In the genomic region with DNA sequence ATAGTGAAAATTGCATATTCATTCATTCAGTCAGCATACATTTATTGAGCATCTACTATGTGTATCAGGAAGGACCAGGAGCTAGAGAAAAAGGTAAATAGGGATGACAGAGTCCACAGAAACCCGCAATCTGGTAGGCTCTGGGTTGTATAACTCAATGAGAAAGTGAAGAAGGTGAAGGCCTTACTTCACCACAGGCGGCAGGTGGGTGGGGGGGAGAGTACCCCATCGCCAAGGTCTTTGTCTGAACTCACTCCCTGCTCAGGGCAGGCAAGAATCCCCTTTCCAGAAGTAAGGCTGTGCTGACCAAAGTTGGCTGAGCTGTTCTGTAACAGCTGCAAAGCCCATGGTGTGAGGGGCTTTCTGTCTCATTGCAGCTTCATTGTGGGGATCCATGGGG, we compare ENCODE assay signal across 23 cellular contexts.
"Had no signal": no experiment of that assay in that cellular context is flagged by ENCODE, and none has a peak within 500 bp of the region (broad histone marks: within the 10 kb centered on the region; RNA-seq: fewer than 3 reads in every experiment).

No MANE protein-coding gene starts in this region.

- H3K4me1 Mint-ChIP-seq: naive B cell; stimulated activated effector memory CD8-positive, alpha-beta T cell treated with anti-CD3 and anti-CD28 coated beads, Interleukin-12 subunit alpha, Interleukin-12 subunit beta, amount 100 ng/mL, for 72 hours had no signal

- H3K9me3 ChIP-seq: colonic mucosa, gastrocnemius medialis, psoas muscle, right lobe of liver, suprapubic skin, thyroid gland, upper lobe of left lung, uterus had no signal

- H3K4me3 Mint-ChIP-seq: immature natural killer cell; nephron; stimulated activated effector memory CD8-positive, alpha-beta T cell treated with anti-CD3 and anti-CD28 coated beads, Interleukin-12 subunit alpha, Interleukin-12 subunit beta, amount 100 ng/mL, for 72 hours had no signal

- H3K4me3 ChIP-seq: colonic mucosa, gastrocnemius medialis, heart right ventricle, lung, psoas muscle, right lobe of liver, suprapubic skin, thyroid gland, upper lobe of left lung, uterus had no signal

- DNase-seq: colonic mucosa; dermis blood vessel endothelial cell; effector CD4-positive, alpha-beta T cell; gastrocnemius medialis; heart right ventricle; immature natural killer cell; left colon; left ventricle myocardium superior; mesendoderm; naive B cell; psoas muscle; retina; right lobe of liver; stimulated activated CD4-positive, alpha-beta T cell treated with anti-CD3 and anti-CD28 coated beads, Interleukin-4, amount 100 ng/mL, for 1 hour; stimulated activated CD8-positive, alpha-beta memory T cell treated with anti-CD3 and anti-CD28 coated beads, Interleukin-4, amount 100 ng/mL, for 48 hours; stimulated activated naive CD8-positive, alpha-beta T cell treated with anti-CD3 and anti-CD28 coated beads, Interleukin-15, Interleukin-2, amounts not matched to agents 100 U/mL and 50 U/mL, for 24 hours; thyroid gland; upper lobe of left lung; uterus had no signal

- H3K27me3 ChIP-seq: colonic mucosa, gastrocnemius medialis, right lobe of liver, thyroid gland, upper lobe of left lung, uterus had no signal

- H3K9me3 Mint-ChIP-seq: stimulated activated effector memory CD8-positive, alpha-beta T cell treated with anti-CD3 and anti-CD28 coated beads, Interleukin-12 subunit alpha, Interleukin-12 subunit beta, amount 100 ng/mL, for 72 hours had no signal

- H3K36me3 ChIP-seq: colonic mucosa, gastrocnemius medialis, heart right ventricle, right lobe of liver, suprapubic skin, thyroid gland, upper lobe of left lung, uterus had no signal

- H3K36me3 Mint-ChIP-seq: stimulated activated effector memory CD8-positive, alpha-beta T cell treated with anti-CD3 and anti-CD28 coated beads, Interleukin-12 subunit alpha, Interleukin-12 subunit beta, amount 100 ng/mL, for 72 hours had no signal

- H3K27ac ChIP-seq: colonic mucosa, gastrocnemius medialis, heart right ventricle, psoas muscle, right lobe of liver, suprapubic skin, thyroid gland, upper lobe of left lung, uterus had no signal

- H3K4me1 ChIP-seq: colonic mucosa, suprapubic skin, thyroid gland, upper lobe of left lung, uterus had no signal

- H3K27ac Mint-ChIP-seq: immature natural killer cell; naive B cell; nephron; stimulated activated effector memory CD8-positive, alpha-beta T cell treated with anti-CD3 and anti-CD28 coated beads, Interleukin-12 subunit alpha, Interleukin-12 subunit beta, amount 100 ng/mL, for 72 hours had no signal

- ATAC-seq: gastrocnemius medialis; heart right ventricle; left colon; left ventricle myocardium superior; psoas muscle; right lobe of liver; stimulated activated effector memory CD8-positive, alpha-beta T cell treated with anti-CD3 and anti-CD28 coated beads, Interleukin-12 subunit alpha, Interleukin-12 subunit beta, amount 100 ng/mL, for 72 hours; stimulated activated naive CD8-positive, alpha-beta T cell treated with anti-CD3 and anti-CD28 coated beads, Interleukin-15, Interleukin-2, amounts not matched to agents 100 U/mL and 50 U/mL, for 24 hours had no signal
